Comparison of ENCODE assay signal across 9 cellular contexts in the genomic region with DNA sequence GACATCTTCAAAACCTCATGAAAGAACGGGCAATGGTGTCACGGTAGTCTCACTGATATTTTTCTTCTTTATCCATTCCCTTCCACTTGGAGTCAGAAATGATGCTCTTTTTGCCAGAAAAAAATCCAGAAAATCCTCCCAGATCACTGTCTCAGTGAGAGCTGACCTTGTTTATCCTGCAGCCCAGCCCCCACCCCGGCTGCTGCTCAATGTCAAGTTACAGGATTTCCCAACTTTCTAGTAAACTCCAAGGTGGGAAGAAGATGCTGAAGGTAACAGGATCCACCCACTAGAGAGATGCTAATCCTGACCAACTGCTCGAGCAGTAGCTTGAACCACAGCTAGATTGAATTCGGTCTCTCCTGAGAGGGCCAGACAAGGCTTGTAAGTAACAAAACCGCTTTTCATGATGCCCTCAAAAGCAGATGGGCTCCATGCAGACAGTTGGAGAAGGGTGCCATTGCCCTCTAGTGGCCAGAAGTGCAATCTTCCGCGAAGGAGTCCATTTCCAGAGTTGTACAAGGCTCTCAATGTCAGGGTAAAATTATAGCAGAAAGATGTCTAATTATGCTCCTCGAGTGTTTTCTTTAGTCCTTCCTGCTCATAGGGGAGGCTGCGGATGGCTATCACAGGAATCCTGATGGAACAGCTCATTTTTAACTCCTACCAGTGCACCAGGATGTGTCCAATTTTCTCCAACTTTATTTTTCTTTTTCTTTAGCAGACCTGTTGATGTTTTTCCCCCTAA. TPM values are rescaled to one million over a fixed set of nuclear protein-coding genes. Genes with fewer than 3 reads are reported as not detected.
DNase-seq lines count a peak whose midpoint lies in the region; ATAC-seq, FAIRE-seq and TF ChIP-seq lines count a peak whose summit lies in the region.
"Had no signal": no experiment of that assay in that cellular context is flagged by ENCODE, and none has a peak within 500 bp of the region (broad histone marks: within the 10 kb centered on the region; RNA-seq: fewer than 3 reads in every experiment).

No MANE protein-coding gene starts in this region.

- peaks cover 2 to 3% of the 10 kb centered on the region in 2 experiments for H4K20me1 ChIP-seq in H1 (replicated peaks in 1 of 2; ENCODE audit: control insufficient read depth in 1 of 2, insufficient read depth in 2 of 2, low read length in 2 of 2)

- no peaks in the 10 kb centered on the region for H3K9me3 ChIP-seq in MG63
- H3K9me3 ChIP-seq in H1 (ENCODE audit: insufficient read depth in 2 of 2, low read depth in 1 of 2, low read length in 1 of 2) = no peaks in the 10 kb centered on the region
- no peaks in the 10 kb centered on the region for H3K9me3 ChIP-seq in lower lobe of right lung
- no peaks in the 10 kb centered on the region for H3K9me3 ChIP-seq in suprapubic skin
- H3K9me3 ChIP-seq: neutrophil had no signal

- CTCF ChIA-PET in activated CD8-positive, alpha-beta memory T cell treated with anti-CD3 and anti-CD28 coated beads, Interleukin-2, amount 10 ng/mL, durations not matched to agents 7 days and 5 days (lab: Charles Lee) = no interaction called here
- CTCF ChIA-PET in H1 (lab: Charles Lee; ENCODE audit: partially characterized antibody) = interaction anchor here (0.6 to 1.7 kb wide), 7 partner anchors 8 to 336 kb away, joined by 3 to 8 read pairs (median 3); no protein-coding TSS in a partner anchor

- no peak overlapping the region for H3K56ac ChIP-seq in H1 (replicated peaks; ENCODE audit: insufficient read length, low read depth, low read length)

- H2BK5ac ChIP-seq in H1 (ENCODE audit: low read depth, low read length) = no peak overlapping the region

- H3K4me3 ChIP-seq in MG63 (no peak overlapping the region), H1 (ENCODE audit: extremely low read depth in 1 of 4, insufficient read depth in 2 of 4, low read depth in 3 of 4, low read length in 4 of 4) (peak overlapping the region in 1 of 4 experiments; percentile 27; a peak in 2 of 8 replicates), lower lobe of right lung (no peak overlapping the region), suprapubic skin (no peak overlapping the region)

- H3K27me3 ChIP-seq in MG63 (no peaks in the 10 kb centered on the region), H1 (replicated peaks in 1 of 4; ENCODE audit: control insufficient read depth in 3 of 4, extremely low read depth in 1 of 4, insufficient read depth in 3 of 4, low read length in 3 of 4) (peaks cover 2 to 36% (median 24%) of the 10 kb centered on the region in 4 experiments), lower lobe of right lung (ENCODE audit: low read depth) (peaks cover 26% of the 10 kb centered on the region), suprapubic skin (peaks cover 26% of the 10 kb centered on the region)

- H2AFZ ChIP-seq in H1 (ENCODE audit: low read length) = peak overlapping the region; percentile 92

- H3K79me2 ChIP-seq in H1 (ENCODE audit: control insufficient read depth in 1 of 2, insufficient read depth in 2 of 2, low read length in 2 of 2) = no peaks in the 10 kb centered on the region

- no peak overlapping the region for H4K5ac ChIP-seq in H1 (ENCODE audit: insufficient read length, low read depth, low read length)

- no peaks in the 10 kb centered on the region for H3K36me3 Mint-ChIP-seq in activated CD8-positive, alpha-beta memory T cell treated with anti-CD3 and anti-CD28 coated beads, Interleukin-2, amount 10 ng/mL, durations not matched to agents 7 days and 5 days

- no peaks in the 10 kb centered on the region for H3K9me3 Mint-ChIP-seq in activated CD8-positive, alpha-beta memory T cell treated with anti-CD3 and anti-CD28 coated beads, Interleukin-2, amount 10 ng/mL, durations not matched to agents 7 days and 5 days (ENCODE audit: low read depth)

- H3K27ac Mint-ChIP-seq in activated CD8-positive, alpha-beta memory T cell treated with anti-CD3 and anti-CD28 coated beads, Interleukin-2, amount 10 ng/mL, durations not matched to agents 7 days and 5 days = no peak overlapping the region

- ATAC-seq in activated CD8-positive, alpha-beta memory T cell treated with anti-CD3 and anti-CD28 coated beads, Interleukin-2, amount 10 ng/mL, durations not matched to agents 7 days and 5 days = no peak
- peak; percentile 50 to 52 for ATAC-seq in lower lobe of right lung

- no peak overlapping the region for H4K91ac ChIP-seq in H1 (replicated peaks; ENCODE audit: insufficient read length, low read length)

- peak overlapping the region in 1 of 2 experiments; percentile 47; a peak in 3 of 4 replicates for H3K4me2 ChIP-seq in H1 (ENCODE audit: insufficient read depth in 1 of 2, low read depth in 2 of 2, low read length in 2 of 2)

- H3K23ac ChIP-seq in H1 (ENCODE audit: insufficient read length) = no peak overlapping the region

- H3K9ac ChIP-seq in H1 (replicated peaks in 1 of 4; ENCODE audit: extremely low read depth in 1 of 4, low read depth in 3 of 4, low read length in 3 of 4) = no peak overlapping the region

- TF ChIP-seq CTCF in H1 (IDR thresholded peaks at IDR 0.05; ENCODE audit: control extremely low read depth in 1 of 3, insufficient read depth in 1 of 3, low read depth in 1 of 3, low read length in 3 of 3) (peak; percentile 78 to 92 (median 84)), lower lobe of right lung (IDR thresholded peaks at IDR 0.05) (peak; percentile 80), suprapubic skin (IDR thresholded peaks at IDR 0.05) (peak; percentile 82 to 83)

- no peak overlapping the region for H2BK20ac ChIP-seq in H1 (ENCODE audit: low read length)

- no peak overlapping the region for H2BK120ac ChIP-seq in H1 (replicated peaks; ENCODE audit: low read depth, low read length)

- TF ChIP-seq EP300 in H1 (IDR thresholded peaks at IDR 0.05; ENCODE audit: borderline replicate concordance in 1 of 2, low read depth in 2 of 2, low read length in 2 of 2) = no peak
- TF ChIP-seq EP300 in suprapubic skin (IDR thresholded peaks at IDR 0.05) = no peak

- peak; percentile 99 for FAIRE-seq in H1 (lab: Jason Lieb, UNC)

- H3K4me1 Mint-ChIP-seq in activated CD8-positive, alpha-beta memory T cell treated with anti-CD3 and anti-CD28 coated beads, Interleukin-2, amount 10 ng/mL, durations not matched to agents 7 days and 5 days = peaks cover 1% of the 10 kb centered on the region

- TF ChIP-seq RAD21 in H1 (IDR thresholded peaks at IDR 0.05 in 1 of 2, conservative IDR thresholded peaks at IDR 0.05 in 1 of 2; ENCODE audit: low read depth in 2 of 2, low read length in 2 of 2) = peak; percentile 92 to 97

- in situ Hi-C loops in SK-MEL-5 (cut with HindIII; ENCODE audit: low pct_unique_long_range_greater_than_20kb, low sequenced_read_pairs) = no loop called here

- POLR2A ChIA-PET in H1 (lab: Charles Lee; ENCODE audit: partially characterized antibody) = no interaction called here

- no peak overlapping the region for H2AK5ac ChIP-seq in H1 (ENCODE audit: low read depth, low read length)

- peaks cover 31% of the 10 kb centered on the region for H3K27me3 Mint-ChIP-seq in activated CD8-positive, alpha-beta memory T cell treated with anti-CD3 and anti-CD28 coated beads, Interleukin-2, amount 10 ng/mL, durations not matched to agents 7 days and 5 days

- H2BK12ac ChIP-seq in H1 (ENCODE audit: low read depth, low read length) = no peak overlapping the region

- no peaks in the 10 kb centered on the region for H3K36me3 ChIP-seq in MG63
- no peaks in the 10 kb centered on the region for H3K36me3 ChIP-seq in H1 (ENCODE audit: control insufficient read depth in 2 of 4, insufficient read depth in 4 of 4, low read length in 3 of 4)
- no peaks in the 10 kb centered on the region for H3K36me3 ChIP-seq in lower lobe of right lung
- H3K36me3 ChIP-seq in suprapubic skin = no peaks in the 10 kb centered on the region
- H3K36me3 ChIP-seq: neutrophil had no signal

- H3K4me3 Mint-ChIP-seq in activated CD8-positive, alpha-beta memory T cell treated with anti-CD3 and anti-CD28 coated beads, Interleukin-2, amount 10 ng/mL, durations not matched to agents 7 days and 5 days = no peak overlapping the region

- DNase-seq in activated CD8-positive, alpha-beta memory T cell treated with anti-CD3 and anti-CD28 coated beads, Interleukin-2, amount 10 ng/mL, durations not matched to agents 7 days and 5 days = peak; percentile 57
- no peak for DNase-seq in activated CD8-positive, alpha-beta memory T cell treated with anti-CD3 and anti-CD28 coated beads for 24 hours
- DNase-seq in H4 (ENCODE audit: low spot score) (peak; percentile 87), MG63 (peak; percentile 45), SK-MEL-5 (ENCODE audit: low read depth, low spot score) (peak; percentile 85), H1 (ENCODE audit: low read depth in 1 of 2, low spot score in 2 of 2) (peak in 1 of 2 experiments; percentile 71), lower lobe of right lung (no peak), suprapubic skin (ENCODE audit: low spot score in 2 of 2) (peak in 1 of 2 donors; percentile 72)

- no peak overlapping the region for H4K8ac ChIP-seq in H1 (ENCODE audit: extremely low read depth, insufficient read depth, low read length)

- H2BK15ac ChIP-seq in H1 (ENCODE audit: low read length) = no peak overlapping the region

- H3K14ac ChIP-seq in H1 (ENCODE audit: insufficient read length) = no peak overlapping the region

- no peak overlapping the region for H3K4ac ChIP-seq in H1 (replicated peaks; ENCODE audit: insufficient read length, low read depth, low read length)

- no peaks in the 10 kb centered on the region for H3K79me1 ChIP-seq in H1 (ENCODE audit: low read depth, low read length)

- H3K27ac ChIP-seq in H1 (ENCODE audit: low read depth, low read length) = no peak overlapping the region
- no peak overlapping the region for H3K27ac ChIP-seq in lower lobe of right lung
- no peak overlapping the region for H3K27ac ChIP-seq in suprapubic skin
- H3K27ac ChIP-seq: neutrophil had no signal

- TF ChIP-seq POLR2A in H1 (IDR thresholded peaks at IDR 0.05; ENCODE audit: control extremely low read depth in 1 of 2, low read depth in 2 of 2, low read length in 2 of 2) = no peak
- no peak for TF ChIP-seq POLR2A in suprapubic skin (IDR thresholded peaks at IDR 0.05)

- peaks cover 19% of the 10 kb centered on the region; the same call in 1 of the 2 replicates for H3K23me2 ChIP-seq in H1 (ENCODE audit: low read depth, low read length)

- no peak overlapping the region for H3K18ac ChIP-seq in H1 (ENCODE audit: extremely low read depth, low read length)

- intact Hi-C loops in lower lobe of right lung (cut with DNase I) = no loop called here

- 32% methylated on average over 10 of the region's 10 CpGs; no CpG with 5 or more reads in 1 of the 2 experiments for WGBS in H1 (ENCODE audit: extremely low coverage in 1 of 2, insufficient coverage in 1 of 2, insufficient read length in 1 of 2, insufficient replicate concordance in 2 of 2, low coverage in 1 of 2, low lambda C conversion rate in 2 of 2, missing lambda C conversion rate in 1 of 2), 2 experiments
- WGBS in suprapubic skin = 20% methylated on average over 10 of the region's 10 CpGs

- H3K4me1 ChIP-seq in H1 (replicated peaks in 1 of 4; ENCODE audit: control insufficient read depth in 3 of 4, insufficient read depth in 4 of 4, low read length in 3 of 4) (peaks cover 3 to 13% (median 7%) of the 10 kb centered on the region in 4 experiments; a peak in 6 of 7 replicates), lower lobe of right lung (peaks cover 9% of the 10 kb centered on the region), suprapubic skin (peaks cover 27% of the 10 kb centered on the region)

RNA-seq across cellular contexts. Expression of gene CDH11, which starts 4.0 kb away (rescaled TPM):
- not detected for total RNA-seq in activated CD8-positive, alpha-beta memory T cell treated with anti-CD3 and anti-CD28 coated beads, Interleukin-2, amount 10 ng/mL, durations not matched to agents 7 days and 5 days
- 55.2 and 56.6 TPM in 2 replicates for total RNA-seq in H4 (2014; rRNA removed; shearing (Covaris generic))
- 22.1 and 33.2 TPM in 2 replicates for total RNA-seq in MG63 (2014; rRNA removed; shearing (Covaris generic); ENCODE audit: low replicate concordance)
- total RNA-seq in SK-MEL-5 (2014; rRNA removed; shearing (Covaris generic)) = not detected in 2 replicates
- polyA plus RNA-seq in SK-MEL-5 (2015; cell fraction: cytosol; rRNA removed) = 0.18 TPM in 1 of 2 replicates, not detected in the other
- not detected in 2 replicates for polyA plus RNA-seq in SK-MEL-5 (2015; cell fraction: nucleus; rRNA removed)
- 8.4 and 8.7 TPM in 2 replicates for total RNA-seq in H1 (2021; fragmentation: NEBNext Ultra II Directional; extraction: Animal tissue kit (Norgen Biotek cat#: 25700))
- polyA plus RNA-seq in H1 (2011; rRNA removed) = 3.3 and 6.7 TPM in 2 replicates
- polyA plus RNA-seq in H1 (2011; cell fraction: cytosol; rRNA removed) = 5.5 TPM
- polyA plus RNA-seq in H1 (2011; cell fraction: nucleus; rRNA removed) = 8.1 TPM
- 4.9 to 7.7 TPM (median 6.0 TPM) in 4 replicates for polyA plus RNA-seq in H1 (2012, experiment 1 of 2)
- 0.62 TPM for polyA plus RNA-seq in H1 (2012, experiment 2 of 2)
- 2.3 TPM for polyA plus RNA-seq in H1 (2013, experiment 1 of 2)
- polyA plus RNA-seq in H1 (2013, experiment 2 of 2) = 2.3 TPM
- polyA minus RNA-seq in H1 (2011; rRNA and poly(A)+ RNA removed) = 12.9 and 16.7 TPM in 2 replicates
- polyA minus RNA-seq in H1 (2011; cell fraction: cytosol; rRNA and poly(A)+ RNA removed) = 15.4 TPM
- 16.4 TPM for polyA minus RNA-seq in H1 (2011; cell fraction: nucleus; rRNA and poly(A)+ RNA removed)
- total RNA-seq in lower lobe of right lung (94.1 TPM), suprapubic skin (10 to 100 TPM; 10.3 to 41.4 (median 25.8) TPM)

Comparison
In these comparisons a context has a peak if more than half of its experiments do, and no peak if none do; other contexts are left out.
1. DNase-seq: peak in activated CD8-positive, alpha-beta memory T cell treated with anti-CD3 and anti-CD28 coated beads, Interleukin-2, amount 10 ng/mL, durations not matched to agents 7 days and 5 days (single experiment), H4 (single experiment), MG63 (single experiment) and SK-MEL-5 (single experiment); none in activated CD8-positive, alpha-beta memory T cell treated with anti-CD3 and anti-CD28 coated beads for 24 hours (single experiment) and lower lobe of right lung (single experiment).
2. Peak in every context shown above with its lines, with median percentiles within 50 percentile points of each other: CTCF ChIP-seq.